Comparison of ENCODE assay signal across 1 cellular context in genomic region chr18:49731421-49731841, GRCh38.
TF ChIP-seq lines count a peak whose summit lies in the region.

No MANE protein-coding gene starts in this region.

TF ChIP-seq in GM23338, 12 proteins besides CTCF, POLR2A, EP300 and RAD21 (continued from another document):
- TF ChIP-seq ZNF462 (CRISPR knock-in tag; IDR thresholded peaks at IDR 0.05) (no peak), STAT1 (IDR thresholded peaks at IDR 0.05; ENCODE audit: unreplicated experiment) (no peak), JUNB (IDR thresholded peaks at IDR 0.05; ENCODE audit: unreplicated experiment) (no peak), ETS1 (IDR thresholded peaks at IDR 0.05) (no peak), CREB1 (CRISPR knock-in tag; IDR thresholded peaks at IDR 0.05; ENCODE audit: low read depth) (no peak), EZH2phosphoT487 (IDR thresholded peaks at IDR 0.05; ENCODE audit: unreplicated experiment) (no peak), REST (IDR thresholded peaks at IDR 0.05; ENCODE audit: unreplicated experiment) (no peak), ZNF331 (CRISPR knock-in tag; IDR thresholded peaks at IDR 0.05; ENCODE audit: low read depth) (no peak), NANOG (IDR thresholded peaks at IDR 0.05; ENCODE audit: borderline replicate concordance) (no peak)
